Comparison of ENCODE assay signal across 17 cellular contexts in genomic region chr3:8237893-8238292, GRCh38.
"Had no signal": no experiment of that assay in that cellular context is flagged by ENCODE, and none has a peak within 500 bp of the region (broad histone marks: within the 10 kb centered on the region; RNA-seq: fewer than 3 reads in every experiment).

No MANE protein-coding gene starts in this region.

- H3K9me3 Mint-ChIP-seq: activated B cell treated with CpG ODN at 0.5 μM for 24 hours; activated CD4-positive, alpha-beta T cell treated with anti-CD3 and anti-CD28 coated beads, Interleukin-2, amount 10 ng/mL, durations not matched to agents 24 days and 14 days; activated naive CD4-positive, alpha-beta T cell treated with anti-CD3 and anti-CD28 coated beads, Interleukin-2, amount 50 U/mL, for 72 hours; T-helper 1 cell treated with Interleukin-12 subunit alpha and Interleukin-12 subunit beta and Interleukin-4 antibody, amounts not matched to agents 30 μg/mL and 1 μg/mL, for 36 hours had no signal

- H3K27me3 Mint-ChIP-seq: activated B cell treated with CpG ODN at 0.5 μM for 24 hours had no signal

- H3K9me3 ChIP-seq: mucosa of descending colon, neutrophil had no signal

- ATAC-seq: activated CD8-positive, alpha-beta T cell treated with anti-CD3 and anti-CD28 coated beads, Interleukin-2, amount 10 ng/mL, durations not matched to agents 7 days and 5 days; activated naive CD4-positive, alpha-beta T cell treated with anti-CD3 and anti-CD28 coated beads, Interleukin-2, amount 50 U/mL, for 72 hours; mucosa of descending colon; naive thymus-derived CD4-positive, alpha-beta T cell; stimulated activated naive CD8-positive, alpha-beta T cell treated with anti-CD3 and anti-CD28 coated beads, Interleukin-15, Interleukin-2, amounts not matched to agents 100 U/mL and 50 U/mL, for 24 hours had no signal

- H3K4me1 Mint-ChIP-seq: activated B cell treated with CpG ODN at 0.5 μM for 24 hours; activated CD4-positive, alpha-beta T cell treated with anti-CD3 and anti-CD28 coated beads, Interleukin-2, amount 10 ng/mL, durations not matched to agents 24 days and 14 days had no signal

- H3K36me3 ChIP-seq: neutrophil, right atrium auricular region, uterus had no signal

- H3K4me3 ChIP-seq: mucosa of descending colon, right atrium auricular region, uterus had no signal

- H3K4me3 Mint-ChIP-seq: activated B cell treated with CpG ODN at 0.5 μM for 24 hours; activated CD4-positive, alpha-beta T cell treated with anti-CD3 and anti-CD28 coated beads, Interleukin-2, amount 10 ng/mL, durations not matched to agents 24 days and 14 days; activated CD8-positive, alpha-beta T cell treated with anti-CD3 and anti-CD28 coated beads, Interleukin-2, amount 10 ng/mL, durations not matched to agents 7 days and 5 days; naive thymus-derived CD4-positive, alpha-beta T cell; T-helper 1 cell treated with Interleukin-12 subunit alpha and Interleukin-12 subunit beta and Interleukin-4 antibody, amounts not matched to agents 30 μg/mL and 1 μg/mL, for 36 hours had no signal

- H3K4me1 ChIP-seq: right atrium auricular region, uterus had no signal

- H3K27ac Mint-ChIP-seq: activated B cell treated with CpG ODN at 0.5 μM for 24 hours; activated CD4-positive, alpha-beta T cell treated with anti-CD3 and anti-CD28 coated beads, Interleukin-2, amount 10 ng/mL, durations not matched to agents 24 days and 14 days; activated CD8-positive, alpha-beta T cell treated with anti-CD3 and anti-CD28 coated beads, Interleukin-2, amount 10 ng/mL, durations not matched to agents 7 days and 5 days; activated naive CD4-positive, alpha-beta T cell treated with anti-CD3 and anti-CD28 coated beads, Interleukin-2, amount 50 U/mL, for 72 hours; naive thymus-derived CD4-positive, alpha-beta T cell; T-helper 1 cell treated with Interleukin-12 subunit alpha and Interleukin-12 subunit beta and Interleukin-4 antibody, amounts not matched to agents 30 μg/mL and 1 μg/mL, for 36 hours had no signal

- H3K36me3 Mint-ChIP-seq: activated naive CD4-positive, alpha-beta T cell treated with anti-CD3 and anti-CD28 coated beads, Interleukin-2, amount 50 U/mL, for 72 hours; naive thymus-derived CD4-positive, alpha-beta T cell had no signal

- H3K27ac ChIP-seq: neutrophil, right atrium auricular region, uterus had no signal

- DNase-seq: activated B cell treated with CpG ODN at 0.5 μM for 24 hours; activated CD4-positive, alpha-beta T cell treated with anti-CD3 and anti-CD28 coated beads, Interleukin-2, amount 10 ng/mL, durations not matched to agents 24 days and 14 days; activated CD8-positive, alpha-beta memory T cell treated with anti-CD3 and anti-CD28 coated beads, Interleukin-2, amount 50 U/mL, for 4 hours; activated CD8-positive, alpha-beta T cell treated with anti-CD3 and anti-CD28 coated beads, Interleukin-2, amount 10 ng/mL, durations not matched to agents 7 days and 5 days; activated effector memory CD4-positive, alpha-beta T cell treated with anti-CD3 and anti-CD28 coated beads, Interleukin-2, amount 50 U/mL, for 16 hours; activated T-cell treated with anti-CD3 and anti-CD28 coated beads, Interleukin-2, amount 50 U/mL, for 48 hours; cerebellar nuclear complex; mucosa of descending colon; naive thymus-derived CD4-positive, alpha-beta T cell; posterior cingulate gyrus; small intestine; stimulated activated naive CD8-positive, alpha-beta T cell treated with anti-CD3 and anti-CD28 coated beads, Interleukin-15, Interleukin-2, amounts not matched to agents 100 U/mL and 50 U/mL, for 24 hours; uterus had no signal

- H3K27me3 ChIP-seq: neutrophil, right atrium auricular region, uterus had no signal
